In the genomic region with DNA sequence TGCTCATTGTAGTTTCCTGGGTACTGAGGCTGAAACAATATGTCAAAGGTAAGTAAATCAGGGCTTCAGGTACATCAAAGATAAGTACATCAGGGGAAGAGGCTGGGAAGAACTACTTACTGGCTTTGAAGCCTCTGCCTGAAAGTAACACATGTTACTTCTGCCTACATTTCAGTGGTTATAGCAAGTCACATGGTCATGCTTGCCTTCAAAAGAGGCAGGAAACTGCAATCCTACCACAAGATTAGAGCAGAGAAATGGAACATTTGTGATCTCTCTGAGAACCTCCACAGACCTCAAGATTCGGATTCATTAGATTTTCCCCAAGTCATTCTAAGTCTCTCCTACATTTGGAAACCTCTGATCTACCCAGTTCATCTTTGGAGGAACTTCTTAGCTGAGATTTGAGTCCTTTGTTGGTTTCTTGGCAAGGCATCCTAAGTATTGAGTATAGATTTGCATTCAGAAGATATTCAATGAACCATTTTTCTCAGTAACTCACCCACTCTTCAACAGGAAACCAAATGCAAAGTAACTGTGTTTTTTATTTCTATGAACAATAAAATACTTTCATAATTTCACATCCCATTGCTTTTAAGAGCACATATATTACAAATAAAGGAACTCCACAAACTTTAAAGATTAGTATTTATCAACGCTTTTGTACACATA, we compare ENCODE assay signal across 12 cellular contexts. TPM values are rescaled to one million over a fixed set of nuclear protein-coding genes. Genes with fewer than 3 reads are reported as not detected.
DNase-seq lines count a peak whose midpoint lies in the region; ATAC-seq and TF ChIP-seq lines count a peak whose summit lies in the region.
"Had no signal": no experiment of that assay in that cellular context is flagged by ENCODE, and none has a peak within 500 bp of the region (broad histone marks: within the 10 kb centered on the region; RNA-seq: fewer than 3 reads in every experiment).

No MANE protein-coding gene starts in this region.

- TF ChIP-seq POLR2A in lower leg skin (IDR thresholded peaks at IDR 0.05): no peak

- intact Hi-C loops in lower leg skin (cut with DNase I; ENCODE audit: low total_unique reads): no loop called here

- H3K4me1 Mint-ChIP-seq in activated naive CD4-positive, alpha-beta T cell treated with anti-CD3 and anti-CD28 coated beads, Interleukin-2, amount 10 ng/mL, durations not matched to agents 7 days and 5 days: peaks cover 24% of the 10 kb centered on the region
- H3K4me1 Mint-ChIP-seq in stimulated activated memory B cell treated with anti-CD40 and anti-IgM and Interleukin-4, amounts not matched to agents 10 μg/mL and 1 μg/mL and 100 μg/mL, for 72 hours: peaks cover 46% of the 10 kb centered on the region
- H3K4me1 Mint-ChIP-seq: immature natural killer cell had no signal

- TF ChIP-seq CTCF in lower leg skin (IDR thresholded peaks at IDR 0.05): no peak
- TF ChIP-seq CTCF in omental fat pad (IDR thresholded peaks at IDR 0.05): no peak

- no peaks in the 10 kb centered on the region for H3K27me3 Mint-ChIP-seq in activated naive CD4-positive, alpha-beta T cell treated with anti-CD3 and anti-CD28 coated beads, Interleukin-2, amount 10 ng/mL, durations not matched to agents 7 days and 5 days
- H3K27me3 Mint-ChIP-seq in stimulated activated memory B cell treated with anti-CD40 and anti-IgM and Interleukin-4, amounts not matched to agents 10 μg/mL and 1 μg/mL and 100 μg/mL, for 72 hours: no peaks in the 10 kb centered on the region

- peak overlapping the region; percentile 82 for H3K27ac Mint-ChIP-seq in activated naive CD4-positive, alpha-beta T cell treated with anti-CD3 and anti-CD28 coated beads, Interleukin-2, amount 10 ng/mL, durations not matched to agents 7 days and 5 days
- H3K27ac Mint-ChIP-seq in stimulated activated memory B cell treated with anti-CD40 and anti-IgM and Interleukin-4, amounts not matched to agents 10 μg/mL and 1 μg/mL and 100 μg/mL, for 72 hours: peak overlapping the region; percentile 87

- peaks cover 12% of the 10 kb centered on the region for H3K9me3 Mint-ChIP-seq in activated naive CD4-positive, alpha-beta T cell treated with anti-CD3 and anti-CD28 coated beads, Interleukin-2, amount 10 ng/mL, durations not matched to agents 7 days and 5 days
- H3K9me3 Mint-ChIP-seq in stimulated activated memory B cell treated with anti-CD40 and anti-IgM and Interleukin-4, amounts not matched to agents 10 μg/mL and 1 μg/mL and 100 μg/mL, for 72 hours: peaks cover 10% of the 10 kb centered on the region
- H3K9me3 Mint-ChIP-seq: immature natural killer cell had no signal

- peaks cover 95% of the 10 kb centered on the region for H3K36me3 Mint-ChIP-seq in activated naive CD4-positive, alpha-beta T cell treated with anti-CD3 and anti-CD28 coated beads, Interleukin-2, amount 10 ng/mL, durations not matched to agents 7 days and 5 days
- H3K36me3 Mint-ChIP-seq in stimulated activated memory B cell treated with anti-CD40 and anti-IgM and Interleukin-4, amounts not matched to agents 10 μg/mL and 1 μg/mL and 100 μg/mL, for 72 hours: peaks cover 96% of the 10 kb centered on the region

- H3K4me3 Mint-ChIP-seq in activated naive CD4-positive, alpha-beta T cell treated with anti-CD3 and anti-CD28 coated beads, Interleukin-2, amount 10 ng/mL, durations not matched to agents 7 days and 5 days: no peak overlapping the region
- peak overlapping the region; percentile 25 for H3K4me3 Mint-ChIP-seq in stimulated activated memory B cell treated with anti-CD40 and anti-IgM and Interleukin-4, amounts not matched to agents 10 μg/mL and 1 μg/mL and 100 μg/mL, for 72 hours
- H3K4me3 Mint-ChIP-seq: immature natural killer cell had no signal

- ATAC-seq in HG02610 (IDR thresholded peaks at IDR 0.05; ENCODE audit: unreplicated experiment) (peak; percentile 48), omental fat pad (ENCODE audit: low FRiP score) (no peak)
- ATAC-seq in stimulated activated memory B cell treated with anti-CD40 and anti-IgM and Interleukin-4, amounts not matched to agents 10 μg/mL and 1 μg/mL and 100 μg/mL, for 72 hours: peak; percentile 90
- ATAC-seq: pancreas had no signal

- CTCF ChIA-PET in activated naive CD4-positive, alpha-beta T cell treated with anti-CD3 and anti-CD28 coated beads, Interleukin-2, amount 10 ng/mL, durations not matched to agents 7 days and 5 days (lab: Charles Lee): no interaction called here

- DNase-seq in activated naive CD4-positive, alpha-beta T cell treated with anti-CD3 and anti-CD28 coated beads, Interleukin-2, amount 10 ng/mL, durations not matched to agents 7 days and 5 days: no peak
- DNase-seq in activated naive CD4-positive, alpha-beta T cell treated with Interleukin-2 at 50 U/mL for 16 hours: no peak
- DNase-seq in MV-4-11 (lab: John Stamatoyannopoulos, UW) (peak; percentile 18), lower leg skin (ENCODE audit: low spot score in 2 of 2) (no peak), omental fat pad (ENCODE audit: low spot score) (no peak), RPMI8226 (no peak)
- DNase-seq: adrenal gland, immature natural killer cell, NCI-H2171, pancreas had no signal

- no peak overlapping the region for H3K4me3 ChIP-seq in lower leg skin (ENCODE audit: low read depth, poor library complexity, severe bottlenecking)
- H3K4me3 ChIP-seq: adrenal gland, pancreas had no signal

- 87 to 90% methylated on average over 2 of the region's 2 CpGs for WGBS in lower leg skin, 2 donors

RNA-seq across cellular contexts. Expression of a gene that starts 48.5 kb away (rescaled TPM):
- total RNA-seq in lower leg skin (not detected), omental fat pad (not detected)
- total RNA-seq: adrenal gland, pancreas had no signal
